Comparison of ENCODE assay signal across 7 cellular contexts in the genomic region with DNA sequence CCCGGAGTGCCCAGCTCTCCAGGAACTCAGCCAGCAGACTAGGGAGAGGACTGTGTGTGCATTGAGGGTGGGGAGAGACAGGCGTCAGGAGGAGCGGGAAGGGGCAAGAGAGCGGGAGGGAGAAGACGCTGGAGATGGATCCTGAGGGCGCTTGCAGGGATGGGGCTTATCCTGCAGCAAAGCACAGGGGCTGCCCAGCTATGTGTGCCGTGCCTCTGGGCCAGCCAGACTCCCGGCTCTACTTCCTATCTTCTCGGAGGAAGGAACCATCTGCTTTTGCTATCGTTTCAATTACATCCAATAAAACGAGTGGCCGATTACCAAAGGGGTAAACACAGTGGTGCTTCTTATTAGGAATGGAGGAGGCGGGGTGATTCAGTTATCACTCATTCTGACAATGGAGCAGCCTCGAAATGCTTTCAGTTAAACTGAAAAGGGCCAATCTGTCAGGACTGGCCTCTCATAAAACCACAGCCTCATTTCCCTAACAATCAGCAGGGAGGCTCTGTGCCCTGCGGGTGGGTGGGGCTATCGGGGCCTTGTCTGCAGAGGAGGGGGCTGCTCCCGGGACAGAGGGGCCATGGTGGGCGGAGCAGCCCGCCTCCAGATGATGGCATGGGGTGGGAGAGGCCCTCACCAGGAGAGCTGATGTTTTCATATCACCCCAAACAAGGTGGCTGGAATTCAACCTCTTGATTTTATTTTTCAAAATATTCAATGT.
DNase-seq lines count a peak whose midpoint lies in the region; ATAC-seq and TF ChIP-seq lines count a peak whose summit lies in the region.

No MANE protein-coding gene starts in this region.

- H3K9me2 ChIP-seq in GM23248 (ENCODE audit: insufficient read depth): no peaks in the 10 kb centered on the region

- no peaks in the 10 kb centered on the region for H3K36me3 ChIP-seq in GM23248 (ENCODE audit: low read depth)
- no peaks in the 10 kb centered on the region for H3K36me3 ChIP-seq in endodermal cell (ENCODE audit: control insufficient read depth, insufficient read depth, low read length)

- peak; percentile 69 for DNase-seq in GM23248
- peak; percentile 97 for DNase-seq in NCI-H69 (lab: John Stamatoyannopoulos, UW)
- peak; percentile 79 for DNase-seq in endodermal cell
- DNase-seq in sciatic nerve (ENCODE audit: low spot score): no peak
- DNase-seq in cerebellum (ENCODE audit: low spot score): no peak

- H3K27ac Mint-ChIP-seq in endodermal cell: no peak overlapping the region
- H3K27ac Mint-ChIP-seq in stimulated activated memory B cell treated with anti-CD40 and anti-IgM and Interleukin-4, amounts not matched to agents 10 μg/mL and 1 μg/mL and 100 μg/mL, for 72 hours: no peak overlapping the region

- H3F3A ChIP-seq in GM23248 (ENCODE audit: insufficient read depth): no peaks in the 10 kb centered on the region

- H3K9ac ChIP-seq in GM23248 (peak overlapping the region; percentile 30), endodermal cell (ENCODE audit: extremely low read depth, low read length, poor library complexity, severe bottlenecking) (no peak overlapping the region)

- peaks cover 21% of the 10 kb centered on the region for H3K4me1 Mint-ChIP-seq in endodermal cell
- peaks cover 9% of the 10 kb centered on the region for H3K4me1 Mint-ChIP-seq in stimulated activated memory B cell treated with anti-CD40 and anti-IgM and Interleukin-4, amounts not matched to agents 10 μg/mL and 1 μg/mL and 100 μg/mL, for 72 hours

- 14 to 20% methylated on average over 19 of the region's 19 CpGs for WGBS in GM23248 (ENCODE audit: low coverage in 1 of 2, low lambda C conversion rate in 2 of 2, missing lambda C conversion rate in 2 of 2), 2 experiments
- 42 to 46% methylated on average over 7 to 19 of the region's 19 CpGs for WGBS in endodermal cell (ENCODE audit: insufficient coverage in 1 of 2, insufficient read length in 1 of 2), 2 experiments

- H3K4me3 ChIP-seq in GM23248: peak overlapping the region; percentile 54
- H3K4me3 ChIP-seq in endodermal cell (ENCODE audit: low read length): no peak overlapping the region

- H3K27me3 ChIP-seq in GM23248 (replicated peaks; ENCODE audit: insufficient read depth): no peaks in the 10 kb centered on the region
- H3K27me3 ChIP-seq in endodermal cell (ENCODE audit: control insufficient read depth, insufficient read depth, low read length, poor library complexity, severe bottlenecking): peaks cover 78% of the 10 kb centered on the region

- H4K20me1 ChIP-seq in GM23248 (ENCODE audit: insufficient read depth): no peaks in the 10 kb centered on the region

- peaks cover 64% of the 10 kb centered on the region for H3K27me3 Mint-ChIP-seq in endodermal cell (ENCODE audit: insufficient read depth)
- peaks cover 28% of the 10 kb centered on the region for H3K27me3 Mint-ChIP-seq in stimulated activated memory B cell treated with anti-CD40 and anti-IgM and Interleukin-4, amounts not matched to agents 10 μg/mL and 1 μg/mL and 100 μg/mL, for 72 hours

- H3K9me3 Mint-ChIP-seq in endodermal cell: no peaks in the 10 kb centered on the region
- H3K9me3 Mint-ChIP-seq in stimulated activated memory B cell treated with anti-CD40 and anti-IgM and Interleukin-4, amounts not matched to agents 10 μg/mL and 1 μg/mL and 100 μg/mL, for 72 hours: no peaks in the 10 kb centered on the region

- peak; percentile 21 for ATAC-seq in sciatic nerve
- no peak for ATAC-seq in HG02870 (IDR thresholded peaks at IDR 0.05; ENCODE audit: unreplicated experiment)
- ATAC-seq in stimulated activated memory B cell treated with anti-CD40 and anti-IgM and Interleukin-4, amounts not matched to agents 10 μg/mL and 1 μg/mL and 100 μg/mL, for 72 hours: no peak

- H3K4me3 Mint-ChIP-seq in endodermal cell: no peak overlapping the region
- no peak overlapping the region for H3K4me3 Mint-ChIP-seq in stimulated activated memory B cell treated with anti-CD40 and anti-IgM and Interleukin-4, amounts not matched to agents 10 μg/mL and 1 μg/mL and 100 μg/mL, for 72 hours

- H3K9me3 ChIP-seq in GM23248 (ENCODE audit: low read depth) (no peaks in the 10 kb centered on the region), endodermal cell (ENCODE audit: control insufficient read depth, low read length) (no peaks in the 10 kb centered on the region)

- peak overlapping the region; percentile 67 for H2AFZ ChIP-seq in GM23248

- intact Hi-C loops in sciatic nerve (cut with DNase I): no loop called here

- H3K79me2 ChIP-seq in GM23248 (ENCODE audit: insufficient read depth): no peaks in the 10 kb centered on the region

- TF ChIP-seq CTCF in endodermal cell (conservative IDR thresholded peaks at IDR 0.05): no peak

- in situ Hi-C loops in GM23248 (cut with MboI): no loop called here

- no peaks in the 10 kb centered on the region for H3K36me3 Mint-ChIP-seq in endodermal cell (ENCODE audit: low read depth)
- H3K36me3 Mint-ChIP-seq in stimulated activated memory B cell treated with anti-CD40 and anti-IgM and Interleukin-4, amounts not matched to agents 10 μg/mL and 1 μg/mL and 100 μg/mL, for 72 hours: no peaks in the 10 kb centered on the region

- H3K4me1 ChIP-seq in GM23248 (ENCODE audit: insufficient read depth) (peaks cover 10% of the 10 kb centered on the region), endodermal cell (ENCODE audit: control insufficient read depth, insufficient read depth, low read length) (peaks cover 3% of the 10 kb centered on the region)

- peak overlapping the region; percentile 70 for H3K4me2 ChIP-seq in GM23248 (ENCODE audit: unreplicated experiment)

- H3K27ac ChIP-seq in GM23248 (no peak overlapping the region), endodermal cell (ENCODE audit: low read depth, low read length) (peak overlapping the region; percentile 78)

Comparison
In these comparisons a context has a peak if more than half of its experiments do, and no peak if none do; other contexts are left out.
1. DNase-seq: peak in GM23248 (single experiment), NCI-H69 (single experiment) and endodermal cell (single experiment); none in sciatic nerve (single experiment) and cerebellum (single experiment).